Comparison of ENCODE assay signal across 8 cellular contexts in genomic region chr1:15178571-15179484, GRCh38. TPM values are rescaled to one million over a fixed set of nuclear protein-coding genes. Genes with fewer than 3 reads are reported as not detected.
DNase-seq lines count a peak whose midpoint lies in the region; ATAC-seq and TF ChIP-seq lines count a peak whose summit lies in the region.

No MANE protein-coding gene starts in this region.

- no CpG with 5 or more reads among the region's 9 CpGs for WGBS in mesendoderm (ENCODE audit: extremely low coverage, insufficient coverage, low lambda C conversion rate)
- WGBS in thyroid gland, 2 donors, result 55 to 79% methylated on average over 9 of the region's 9 CpGs

- H3K79me1 ChIP-seq in mesendoderm (ENCODE audit: low read length), result no peaks in the 10 kb centered on the region

- peaks cover 56% of the 10 kb centered on the region for H3K27me3 Mint-ChIP-seq in stimulated activated naive CD8-positive, alpha-beta T cell treated with anti-CD3 and anti-CD28 coated beads, Interleukin-15, amount 100 ng/mL, for 72 hours

- H3K79me2 ChIP-seq in mesendoderm (ENCODE audit: control insufficient read depth, insufficient read depth, low read length), result no peaks in the 10 kb centered on the region

- no peak overlapping the region for H3K4me2 ChIP-seq in mesendoderm (ENCODE audit: low read length)

- no peak overlapping the region for H3K9ac ChIP-seq in mesendoderm (ENCODE audit: low read length)

- no peak overlapping the region for H3K27ac Mint-ChIP-seq in stimulated activated naive CD8-positive, alpha-beta T cell treated with anti-CD3 and anti-CD28 coated beads, Interleukin-15, amount 100 ng/mL, for 72 hours

- no peak overlapping the region for H2BK5ac ChIP-seq in mesendoderm (ENCODE audit: low read length)

- H3K4me3 ChIP-seq in cardiac fibroblast (replicated peaks in 1 of 2; ENCODE audit: low read depth in 2 of 2, low read length in 2 of 2), result no peak overlapping the region
- no peak overlapping the region for H3K4me3 ChIP-seq in mesendoderm (ENCODE audit: low read length)
- no peak overlapping the region for H3K4me3 ChIP-seq in thyroid gland (replicated peaks in 1 of 3)

- no peak overlapping the region for H3K4ac ChIP-seq in mesendoderm (ENCODE audit: low read depth, low read length)

- H4K5ac ChIP-seq in mesendoderm (ENCODE audit: low read length), result no peak overlapping the region

- H3K56ac ChIP-seq in mesendoderm (ENCODE audit: low read length), result no peak overlapping the region

- no peak overlapping the region for H3K23ac ChIP-seq in mesendoderm (ENCODE audit: low read length)

- peak; percentile 72 for DNase-seq in AG09319 (ENCODE audit: extremely low read depth, low read depth)
- peak; percentile 57 for DNase-seq in NCI-H2081 treated with DMSO at 0.1 percent for 48 hours (lab: John Stamatoyannopoulos, UW)
- DNase-seq in cardiac fibroblast (ENCODE audit: low read depth in 2 of 2), result peak; percentile 81 to 94
- peak; percentile 92 to 93 for DNase-seq in lung microvascular endothelial cell (ENCODE audit: low read depth in 2 of 2)
- DNase-seq in activated CD4-positive, CD25-positive, alpha-beta regulatory T cell treated with anti-CD3 and anti-CD28 coated beads, Interleukin-2, amount 50 U/mL, for 72 hours, result no peak
- no peak for DNase-seq in mesendoderm
- no peak for DNase-seq in thyroid gland
- no peak for DNase-seq in stimulated activated naive CD8-positive, alpha-beta T cell treated with anti-CD3 and anti-CD28 coated beads, Interleukin-15, amount 100 ng/mL, for 72 hours

- no peak for ATAC-seq in stimulated activated naive CD8-positive, alpha-beta T cell treated with anti-CD3 and anti-CD28 coated beads, Interleukin-15, amount 100 ng/mL, for 72 hours

- H4K8ac ChIP-seq in mesendoderm (ENCODE audit: low read depth, low read length), result no peak overlapping the region

- H3K36me3 ChIP-seq in mesendoderm (ENCODE audit: control insufficient read depth, insufficient read depth, low read length) (no peaks in the 10 kb centered on the region), thyroid gland (no peaks in the 10 kb centered on the region)

- H3K18ac ChIP-seq in mesendoderm (ENCODE audit: low read length), result no peak overlapping the region

- no peak for TF ChIP-seq POLR2A in thyroid gland (IDR thresholded peaks at IDR 0.05)

- no peak overlapping the region for H3K4me3 Mint-ChIP-seq in stimulated activated naive CD8-positive, alpha-beta T cell treated with anti-CD3 and anti-CD28 coated beads, Interleukin-15, amount 100 ng/mL, for 72 hours

- H3K27me3 ChIP-seq in mesendoderm (ENCODE audit: insufficient read depth, low read length, poor library complexity) (no peaks in the 10 kb centered on the region), thyroid gland (no peaks in the 10 kb centered on the region)

- no peak overlapping the region for H2AK5ac ChIP-seq in mesendoderm (ENCODE audit: low read length)

- intact Hi-C loops in thyroid gland (cut with DNase I), result no loop called here

- TF ChIP-seq CTCF in AG09319 (IDR thresholded peaks at IDR 0.05; ENCODE audit: low read depth, low read length) (no peak), cardiac fibroblast (IDR thresholded peaks at IDR 0.05; ENCODE audit: low read depth, low read length) (no peak), thyroid gland (IDR thresholded peaks at IDR 0.05) (no peak)

- H3K4me1 Mint-ChIP-seq in stimulated activated naive CD8-positive, alpha-beta T cell treated with anti-CD3 and anti-CD28 coated beads, Interleukin-15, amount 100 ng/mL, for 72 hours, result peaks cover 28% of the 10 kb centered on the region

- H3K9me3 Mint-ChIP-seq in stimulated activated naive CD8-positive, alpha-beta T cell treated with anti-CD3 and anti-CD28 coated beads, Interleukin-15, amount 100 ng/mL, for 72 hours, result peaks cover 0 to 20% of the 10 kb centered on the region in 2 donors

- H3K4me1 ChIP-seq in mesendoderm (ENCODE audit: control insufficient read depth, low read depth, low read length) (no peaks in the 10 kb centered on the region), thyroid gland (peaks cover 0 to 6% of the 10 kb centered on the region in 2 donors)

- no peaks in the 10 kb centered on the region for H3K9me3 ChIP-seq in thyroid gland

- H3K27ac ChIP-seq in mesendoderm (ENCODE audit: low read depth, low read length), result no peak overlapping the region
- H3K27ac ChIP-seq in thyroid gland, result peak overlapping the region in 1 of 3 donors; percentile 36

- no peak overlapping the region for H2BK15ac ChIP-seq in mesendoderm (replicated peaks; ENCODE audit: low read depth)

- no peak overlapping the region for H2BK120ac ChIP-seq in mesendoderm (ENCODE audit: low read depth, low read length)

RNA-seq across cellular contexts. Expression of gene TMEM51, which starts 25.3 kb away (rescaled TPM):
- total RNA-seq in lung microvascular endothelial cell (5.9 and 9.3 TPM in 2 replicates), thyroid gland (10 to 100 TPM in 1 of 4 donors, 1 to 10 TPM in 3; 3.7 to 12.0 (median 6.4) TPM)
- polyA plus RNA-seq in mesendoderm (2013, experiment 1 of 2), result 3.1 TPM
- 3.1 TPM for polyA plus RNA-seq in mesendoderm (2013, experiment 2 of 2)

Comparison
In these comparisons a context has a peak if more than half of its experiments do, and no peak if none do; other contexts are left out.
1. DNase-seq: peak in AG09319 (single experiment), NCI-H2081 treated with DMSO at 0.1 percent for 48 hours (single experiment), cardiac fibroblast (2 of 2) and lung microvascular endothelial cell (2 of 2); none in activated CD4-positive, CD25-positive, alpha-beta regulatory T cell treated with anti-CD3 and anti-CD28 coated beads, Interleukin-2, amount 50 U/mL, for 72 hours (single experiment), mesendoderm (single experiment), thyroid gland (0 of 2) and stimulated activated naive CD8-positive, alpha-beta T cell treated with anti-CD3 and anti-CD28 coated beads, Interleukin-15, amount 100 ng/mL, for 72 hours (0 of 2).